In genomic region chr5:41335596-41335995, GRCh38 we compare ENCODE assay signal across 22 cellular contexts.
"Had no signal": no experiment of that assay in that cellular context is flagged by ENCODE, and none has a peak within 500 bp of the region (broad histone marks: within the 10 kb centered on the region; RNA-seq: fewer than 3 reads in every experiment).

No MANE protein-coding gene starts in this region.

- H3K36me3 ChIP-seq: ascending aorta, Peyer's patch, SJSA1 had no signal

- H3K27ac ChIP-seq: ascending aorta, body of pancreas, Peyer's patch, RWPE1, SJSA1 had no signal

- H3K27me3 ChIP-seq: ascending aorta, body of pancreas, Peyer's patch, SJSA1 had no signal

- H3K4me1 ChIP-seq: body of pancreas, Peyer's patch, SJSA1 had no signal

- H3K9me3 ChIP-seq: ascending aorta, body of pancreas, Peyer's patch, SJSA1 had no signal

- H3K4me3 ChIP-seq: ascending aorta, body of pancreas, Peyer's patch, SJSA1 had no signal

- DNase-seq: activated B cell treated with CpG ODN at 0.5 μM for 24 hours; activated CD4-positive, alpha-beta T cell treated with anti-CD3 and anti-CD28 coated beads for 1 hour; activated CD4-positive, alpha-beta T cell treated with anti-CD3 and anti-CD28 coated beads, Interleukin-2, amount 10 ng/mL, durations not matched to agents 24 days and 14 days; activated CD4-positive, alpha-beta T cell treated with anti-CD3 and anti-CD28 coated beads, Interleukin-2, amount 50 U/mL, for 48 hours; activated CD8-positive, alpha-beta memory T cell treated with anti-CD3 and anti-CD28 coated beads, Interleukin-2, amount 10 ng/mL, durations not matched to agents 7 days and 5 days; activated effector memory CD4-positive, alpha-beta T cell treated with Interleukin-2 at 50 U/mL for 16 hours; activated naive CD4-positive, alpha-beta T cell; activated T-cell treated with anti-CD3 and anti-CD28 coated beads, Interleukin-2, amount 50 U/mL, for 24 hours; amniotic stem cell; body of pancreas; KBM-7; NCI-H1092; NCI-H1417; NCI-H2029 treated with DMSO at 0.1 percent for 48 hours; NCI-H510A treated with DMSO at 0.1 percent for 48 hours; NCI-H69; Peyer's patch; SHP77; T-helper 9 cell had no signal
